8 cellular contexts compared by ENCODE assay signal in genomic region chr12:92928962-92929915, GRCh38. TPM values are rescaled to one million over a fixed set of nuclear protein-coding genes. Genes with fewer than 3 reads are reported as not detected.
DNase-seq lines count a peak whose midpoint lies in the region; ATAC-seq and TF ChIP-seq lines count a peak whose summit lies in the region.

Gene EEA1 (minus strand): TSS chr12:92929295. CDS start chr12:92929066, 229 bp downstream.

- in situ Hi-C loops in SK-MEL-5 (cut with HindIII; ENCODE audit: low pct_unique_long_range_greater_than_20kb, low sequenced_read_pairs): no loop called here

- H3K27ac Mint-ChIP-seq in activated naive CD4-positive, alpha-beta T cell treated with anti-CD3 and anti-CD28 coated beads for 36 hours: peak within 1 kb of the TSS; percentile 93

- POLR2A ChIA-PET in HEK293T (lab: Yijun Ruan, JAX): interaction anchor here (1.3 to 1.4 kb wide), 4 partner anchors 13 to 143 kb away, joined by 3 to 4 read pairs (median 3); no protein-coding TSS in a partner anchor

- H3K36me3 Mint-ChIP-seq in activated naive CD4-positive, alpha-beta T cell treated with anti-CD3 and anti-CD28 coated beads for 36 hours (ENCODE audit: low read depth): peaks cover 4% of the 10 kb centered on the region

- no peaks in the 10 kb centered on the region for H3K9me3 Mint-ChIP-seq in activated naive CD4-positive, alpha-beta T cell treated with anti-CD3 and anti-CD28 coated beads for 36 hours

- CTCF ChIA-PET in HEK293T (lab: Yijun Ruan, JAX): no interaction called here
- CTCF ChIA-PET in activated naive CD4-positive, alpha-beta T cell treated with anti-CD3 and anti-CD28 coated beads for 36 hours (lab: Charles Lee): interaction anchor here (0.7 to 1.3 kb wide), 4 partner anchors 20 to 60 kb away, joined by 3 to 4 read pairs (median 4); no protein-coding TSS in a partner anchor

- intact Hi-C loops in activated naive CD4-positive, alpha-beta T cell treated with anti-CD3 and anti-CD28 coated beads for 36 hours (cut with micrococcal nuclease): loop anchor here (1.0 to 10.0 kb wide), 14 partner anchors 59 to 1528 kb away; partner anchors contain the start of genes BTG1, CEP83, CRADD and NUDT4

- no peak for TF ChIP-seq EP300 in gastroesophageal sphincter (IDR thresholded peaks at IDR 0.05)

- H3K36me3 ChIP-seq in gastroesophageal sphincter: no peaks in the 10 kb centered on the region

- no peaks in the 10 kb centered on the region for H3K27me3 ChIP-seq in gastroesophageal sphincter

- WGBS in gastroesophageal sphincter (ENCODE audit: low coverage in 1 of 2), 2 donors: 0% methylated on average over 3 of the region's 98 CpGs; no CpG with 5 or more reads in 1 of the 2 donors

- peak; percentile 92 to 94 for TF ChIP-seq POLR2A in gastroesophageal sphincter (IDR thresholded peaks at IDR 0.05)

- H3K4me3 ChIP-seq in gastroesophageal sphincter: peak within 1 kb of the TSS; percentile 89 to 92

- peak; percentile 94 for ATAC-seq in gastroesophageal sphincter

- DNase-seq in GM04504 (ENCODE audit: low read depth): peak; percentile 94
- DNase-seq in HEK293T (ENCODE audit: extremely low spot score): peak; percentile 96
- peak; percentile 94 for DNase-seq in MV-4-11 (lab: John Stamatoyannopoulos, UW)
- DNase-seq in SK-MEL-5 (ENCODE audit: low read depth, low spot score): peak; percentile 97
- DNase-seq in activated naive CD4-positive, alpha-beta T cell treated with anti-CD3 and anti-CD28 coated beads for 36 hours: peak; percentile 97
- DNase-seq in non-pigmented ciliary epithelial cell (ENCODE audit: low read depth): peak; percentile 73
- peak; percentile 97 for DNase-seq in superior temporal gyrus (ENCODE audit: extremely low spot score)

- peak within 1 kb of the TSS; percentile 90 for H3K4me3 Mint-ChIP-seq in activated naive CD4-positive, alpha-beta T cell treated with anti-CD3 and anti-CD28 coated beads for 36 hours

- H3K9me3 ChIP-seq in gastroesophageal sphincter: no peaks in the 10 kb centered on the region

- peak in 3 of 4 experiments; percentile 18 to 36 (median 20) for TF ChIP-seq CTCF in gastroesophageal sphincter (IDR thresholded peaks at IDR 0.05)

- H3K4me1 Mint-ChIP-seq in activated naive CD4-positive, alpha-beta T cell treated with anti-CD3 and anti-CD28 coated beads for 36 hours (ENCODE audit: low read depth): peaks cover 28% of the 10 kb centered on the region

- H3K4me1 ChIP-seq in gastroesophageal sphincter: peaks cover 0 to 48% (median 5%) of the 10 kb centered on the region in 3 donors

- peak within 1 kb of the TSS; percentile 96 to 99 (median 97) for H3K27ac ChIP-seq in gastroesophageal sphincter

- H3K27me3 Mint-ChIP-seq in activated naive CD4-positive, alpha-beta T cell treated with anti-CD3 and anti-CD28 coated beads for 36 hours (ENCODE audit: low read depth): no peaks in the 10 kb centered on the region

TF ChIP-seq in HEK293T, 16 proteins besides CTCF, POLR2A, EP300 and RAD21:
- no peak for TF ChIP-seq BHLHE40 (IDR thresholded peaks at IDR 0.05; ENCODE audit: borderline replicate concordance)
- no peak for TF ChIP-seq HDGF (IDR thresholded peaks at IDR 0.05; ENCODE audit: borderline replicate concordance)
- TF ChIP-seq ELF4 (IDR thresholded peaks at IDR 0.05): peak; percentile 69
- TF ChIP-seq FOXA1 (IDR thresholded peaks at IDR 0.05): no peak
- no peak for TF ChIP-seq ARNT (IDR thresholded peaks at IDR 0.05)
- TF ChIP-seq SUZ12 (IDR thresholded peaks at IDR 0.05): no peak
- TF ChIP-seq CTBP1 (IDR thresholded peaks at IDR 0.05; ENCODE audit: borderline replicate concordance): no peak
- TF ChIP-seq PKNOX1 (IDR thresholded peaks at IDR 0.05): peak; percentile 98
- no peak for TF ChIP-seq SP1 (IDR thresholded peaks at IDR 0.05)
- TF ChIP-seq FOXK2 (IDR thresholded peaks at IDR 0.05): no peak
- TF ChIP-seq ZNF384 (IDR thresholded peaks at IDR 0.05): no peak
- TF ChIP-seq TARDBP (IDR thresholded peaks at IDR 0.05): no peak
- no peak for TF ChIP-seq LEF1 (IDR thresholded peaks at IDR 0.05; ENCODE audit: borderline replicate concordance)
- TF ChIP-seq FOXM1 (IDR thresholded peaks at IDR 0.05; ENCODE audit: borderline replicate concordance): no peak
- TF ChIP-seq L3MBTL2 (conservative IDR thresholded peaks at IDR 0.05): peak; percentile 99
- TF ChIP-seq NFRKB (IDR thresholded peaks at IDR 0.05): no peak

RNA-seq across cellular contexts. Expression of gene EEA1, which starts in this region (rescaled TPM):
- 29.0 and 31.5 TPM in 2 replicates for total RNA-seq in SK-MEL-5 (2014; rRNA removed; shearing (Covaris generic))
- polyA plus RNA-seq in SK-MEL-5 (2015; cell fraction: cytosol; rRNA removed): 9.7 and 15.1 TPM in 2 replicates
- 22.3 and 25.4 TPM in 2 replicates for polyA plus RNA-seq in SK-MEL-5 (2015; cell fraction: nucleus; rRNA removed)
- 10 to 100 TPM; 15.6 to 17.6 TPM for total RNA-seq in activated naive CD4-positive, alpha-beta T cell treated with anti-CD3 and anti-CD28 coated beads for 36 hours
- 10 to 100 TPM; 25.0 to 37.1 (median 30.4) TPM for total RNA-seq in gastroesophageal sphincter

Comparison
In these comparisons a context has a peak if more than half of its experiments do, and no peak if none do; other contexts are left out.
1. Peak in every context shown above with its lines: DNase-seq, ATAC-seq, H3K4me3 ChIP-seq and H3K27ac ChIP-seq.